15 cellular contexts compared by ENCODE assay signal in genomic region chr3:177300842-177301241, GRCh38.
A peak's percentile ranks its signal among the peaks of the same experiment; 100 is the strongest.
DNase-seq lines count a peak whose midpoint lies in the region; ATAC-seq and TF ChIP-seq lines count a peak whose summit lies in the region.
"Had no signal": no experiment of that assay in that cellular context is flagged by ENCODE, and none has a peak within 500 bp of the region (broad histone marks: within the 10 kb centered on the region; RNA-seq: fewer than 3 reads in every experiment).

No MANE protein-coding gene starts in this region.

- DNase-seq in progenitor cell of endocrine pancreas (ENCODE audit: low spot score, unreplicated experiment): no peak
- no peak for DNase-seq in AG20443 (ENCODE audit: low spot score)
- DNase-seq in activated naive CD4-positive, alpha-beta T cell (lab: John Stamatoyannopoulos, UW): no peak
- DNase-seq in activated CD8-positive, alpha-beta memory T cell treated with anti-CD3 and anti-CD28 coated beads, Interleukin-2, amount 50 U/mL, for 4 hours: no peak
- DNase-seq: foreskin melanocyte; MG63; naive thymus-derived CD4-positive, alpha-beta T cell; sigmoid colon; stimulated activated naive CD4-positive, alpha-beta T cell treated with Interleukin-2 at 50 U/mL for 16 hours had no signal

- no peaks in the 10 kb centered on the region for H3K9me3 Mint-ChIP-seq in progenitor cell of endocrine pancreas (ENCODE audit: low read depth)

- no peaks in the 10 kb centered on the region for H3K9me3 ChIP-seq in SU-DHL-6 (ENCODE audit: insufficient read depth, low read length)
- H3K9me3 ChIP-seq: MG63, sigmoid colon had no signal

- peak overlapping the region; percentile 63 for H3K27ac ChIP-seq in SU-DHL-6 (ENCODE audit: low read depth, low read length)
- H3K27ac ChIP-seq: BLaER1 had no signal

- H3K9ac ChIP-seq in SU-DHL-6 (ENCODE audit: low read length): peak overlapping the region; percentile 32
- H3K9ac ChIP-seq: BLaER1 had no signal

- H3K27me3 ChIP-seq in SU-DHL-6 (ENCODE audit: low read length): no peaks in the 10 kb centered on the region
- H3K27me3 ChIP-seq: BLaER1, MG63, sigmoid colon had no signal

- peaks cover 34% of the 10 kb centered on the region for H3F3A ChIP-seq in SU-DHL-6 (ENCODE audit: insufficient read depth)

- no peaks in the 10 kb centered on the region for H4K20me1 ChIP-seq in SU-DHL-6 (ENCODE audit: low read depth, low read length)
- H4K20me1 ChIP-seq: BLaER1 had no signal

- H3K79me2 ChIP-seq in SU-DHL-6 (ENCODE audit: insufficient read depth, low read length): no peaks in the 10 kb centered on the region

- peak overlapping the region; percentile 49 for H2AFZ ChIP-seq in SU-DHL-6 (ENCODE audit: low read depth, low read length, severe bottlenecking)

- no peaks in the 10 kb centered on the region for H3K36me3 Mint-ChIP-seq in progenitor cell of endocrine pancreas (ENCODE audit: insufficient read depth)

- TF ChIP-seq CTCF in SU-DHL-6 (IDR thresholded peaks at IDR 0.05; ENCODE audit: insufficient read depth, low read length, poor library complexity, severe bottlenecking) (no peak), progenitor cell of endocrine pancreas (IDR thresholded peaks at IDR 0.05; ENCODE audit: unreplicated experiment) (no peak)

- H3K27me3 Mint-ChIP-seq in progenitor cell of endocrine pancreas: no peaks in the 10 kb centered on the region

- peak; percentile 39 for ATAC-seq in GM18873 (IDR thresholded peaks at IDR 0.05; ENCODE audit: low FRiP score, unreplicated experiment)
- ATAC-seq in GM21825 (IDR thresholded peaks at IDR 0.05; ENCODE audit: unreplicated experiment): peak; percentile 45
- ATAC-seq in GM21526 (IDR thresholded peaks at IDR 0.05; ENCODE audit: low FRiP score, unreplicated experiment): no peak

- peak overlapping the region; percentile 76 for H3K27ac Mint-ChIP-seq in progenitor cell of endocrine pancreas
- H3K27ac Mint-ChIP-seq: naive thymus-derived CD4-positive, alpha-beta T cell had no signal

- no peaks in the 10 kb centered on the region for H3K36me3 ChIP-seq in SU-DHL-6 (ENCODE audit: low read length)
- H3K36me3 ChIP-seq: BLaER1, MG63, sigmoid colon had no signal

- no peak overlapping the region for H3K4me3 ChIP-seq in SU-DHL-6 (ENCODE audit: insufficient read depth, low read length, poor library complexity, severe bottlenecking)
- H3K4me3 ChIP-seq: BLaER1, GM12878, MG63, sigmoid colon had no signal

- peak overlapping the region; percentile 49 for H3K4me2 ChIP-seq in SU-DHL-6 (ENCODE audit: low read depth, low read length, poor library complexity, severe bottlenecking)

- H3K9me2 ChIP-seq in SU-DHL-6 (replicated peaks; ENCODE audit: insufficient read depth, low read length): no peaks in the 10 kb centered on the region

- peaks cover 12% of the 10 kb centered on the region for H3K4me1 Mint-ChIP-seq in progenitor cell of endocrine pancreas (ENCODE audit: low read depth)

- no peak overlapping the region for H3K4me3 Mint-ChIP-seq in progenitor cell of endocrine pancreas (ENCODE audit: low read depth)
- H3K4me3 Mint-ChIP-seq: naive thymus-derived CD4-positive, alpha-beta T cell had no signal
